1 cellular context compared by ENCODE assay signal in the genomic region with DNA sequence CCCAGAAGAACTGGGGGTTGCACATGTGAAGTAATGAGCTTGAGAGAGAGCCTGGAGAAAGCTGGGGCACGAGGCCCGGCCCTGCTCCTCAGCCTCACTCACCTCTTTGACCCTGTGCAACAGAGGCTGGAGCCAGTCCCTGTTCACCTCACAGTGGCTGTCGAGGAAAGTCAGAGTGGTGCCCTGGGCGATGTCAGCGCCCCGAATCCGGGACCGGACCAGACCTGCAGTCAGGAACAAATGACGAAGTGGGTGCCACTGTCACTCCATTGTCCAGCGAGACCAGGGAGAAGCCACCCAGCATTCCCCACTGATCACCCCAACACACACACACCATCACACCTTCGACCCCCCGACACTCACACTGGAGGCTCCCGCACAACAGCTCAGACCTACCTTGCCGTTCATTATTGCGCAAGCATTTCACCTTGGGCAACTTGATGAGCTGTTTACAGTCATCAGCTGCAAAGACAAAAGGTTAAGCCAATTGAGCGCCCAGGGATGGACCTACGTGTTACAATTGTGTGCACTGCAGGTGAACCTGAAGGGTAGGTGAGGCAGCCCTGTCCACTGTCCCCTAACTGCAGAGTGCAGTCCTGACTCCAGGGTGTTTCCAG.
TF ChIP-seq lines count a peak whose summit lies in the region.

No MANE protein-coding gene starts in this region.

TF ChIP-seq in K562, 482 proteins besides CTCF, POLR2A, EP300 and RAD21 (continued from another document):
- no peak for TF ChIP-seq SREBF2 (CRISPR knock-in tag; IDR thresholded peaks at IDR 0.05)
